ENCODE assay signal across 1 cellular context in genomic region chr5:40909233-40909632, GRCh38.
TF ChIP-seq lines count a peak whose summit lies in the region.

TSS of gene C7 (plus strand) at chr5:40909497. CDS start at chr5:40909611, 114 bp downstream.

TF ChIP-seq in K562, 482 proteins besides CTCF, POLR2A, EP300 and RAD21 (continued from another document):
- peak; percentile 65 for TF ChIP-seq CBFA2T2 (conservative IDR thresholded peaks at IDR 0.05)
- TF ChIP-seq NCOR1 (IDR thresholded peaks at IDR 0.05): peak; percentile 30; the same call in 1 of the 2 replicates
- no peak for TF ChIP-seq TFAM (CRISPR knock-in tag; conservative IDR thresholded peaks at IDR 0.05)
- TF ChIP-seq TEAD4 (IDR thresholded peaks at IDR 0.05; ENCODE audit: low read length): peak; percentile 72
- TF ChIP-seq TEAD4 (CRISPR knock-in tag; IDR thresholded peaks at IDR 0.05; ENCODE audit: borderline replicate concordance): no peak
- TF ChIP-seq RCOR1 (IDR thresholded peaks at IDR 0.05; ENCODE audit: borderline replicate concordance in 1 of 2, low read depth in 2 of 2, low read length in 2 of 2): peak in 1 of 2 experiments; percentile 80; a peak in 2 of 4 replicates
- TF ChIP-seq CBFA2T3 (IDR thresholded peaks at IDR 0.05): peak; percentile 81
- TF ChIP-seq ARID1B (IDR thresholded peaks at IDR 0.05): peak; percentile 53
- TF ChIP-seq SLC30A9 (CRISPR knock-in tag; IDR thresholded peaks at IDR 0.05): no peak
- no peak for TF ChIP-seq SRSF3 (IDR thresholded peaks at IDR 0.05; ENCODE audit: insufficient read depth, low read length)
- peak; percentile 51; the same call in 1 of the 2 replicates for TF ChIP-seq STAT5A (IDR thresholded peaks at IDR 0.05; ENCODE audit: borderline replicate concordance, low read length)
- TF ChIP-seq KLF16 (IDR thresholded peaks at IDR 0.05): peak; percentile 68; the same call in 1 of the 2 replicates
- TF ChIP-seq TAL1 (IDR thresholded peaks at IDR 0.05): peak; percentile 51; the same call in 1 of the 2 replicates
